In genomic region chr7:37052673-37053072, GRCh38 we compare ENCODE assay signal across 11 cellular contexts.
A peak's percentile ranks its signal among the peaks of the same experiment; 100 is the strongest.
DNase-seq lines count a peak whose midpoint lies in the region; ATAC-seq and TF ChIP-seq lines count a peak whose summit lies in the region.
"Had no signal": no experiment of that assay in that cellular context is flagged by ENCODE, and none has a peak within 500 bp of the region (broad histone marks: within the 10 kb centered on the region; RNA-seq: fewer than 3 reads in every experiment).

No MANE protein-coding gene starts in this region.

- no peaks in the 10 kb centered on the region for H3K4me1 Mint-ChIP-seq in activated naive CD8-positive, alpha-beta T cell treated with anti-CD3 and anti-CD28 coated beads, Interleukin-2, amount 10 ng/mL, durations not matched to agents 7 days and 5 days
- H3K4me1 Mint-ChIP-seq in activated naive CD8-positive, alpha-beta T cell treated with anti-CD3 and anti-CD28 coated beads for 36 hours: peaks cover 5% of the 10 kb centered on the region

- no peaks in the 10 kb centered on the region for H3K27me3 ChIP-seq in transverse colon
- H3K27me3 ChIP-seq in suprapubic skin: no peaks in the 10 kb centered on the region
- H3K27me3 ChIP-seq: BLaER1, heart left ventricle had no signal

- H3K4me3 Mint-ChIP-seq in activated naive CD8-positive, alpha-beta T cell treated with anti-CD3 and anti-CD28 coated beads, Interleukin-2, amount 10 ng/mL, durations not matched to agents 7 days and 5 days: no peak overlapping the region
- no peak overlapping the region for H3K4me3 Mint-ChIP-seq in activated naive CD8-positive, alpha-beta T cell treated with anti-CD3 and anti-CD28 coated beads for 36 hours

- no peaks in the 10 kb centered on the region for H3K36me3 ChIP-seq in transverse colon
- H3K36me3 ChIP-seq in suprapubic skin: no peaks in the 10 kb centered on the region
- H3K36me3 ChIP-seq: heart left ventricle had no signal

- TF ChIP-seq EP300 in transverse colon (IDR thresholded peaks at IDR 0.05; ENCODE audit: low read depth): no peak
- TF ChIP-seq EP300 in suprapubic skin (IDR thresholded peaks at IDR 0.05): no peak

- H3K9me3 ChIP-seq in transverse colon: no peaks in the 10 kb centered on the region
- no peaks in the 10 kb centered on the region for H3K9me3 ChIP-seq in suprapubic skin
- H3K9me3 ChIP-seq: BLaER1, heart left ventricle had no signal

- in situ Hi-C loops in transverse colon (cut with MboI; ENCODE audit: low pct_ligation_motif_present in 1 of 4, low pct_unique_long_range_greater_than_20kb in 1 of 4, low sequenced_read_pairs in 3 of 4): no loop called here

- no peak overlapping the region for H3K4me3 ChIP-seq in epithelial cell of esophagus (ENCODE audit: low read length)
- H3K4me3 ChIP-seq in transverse colon: no peak overlapping the region
- H3K4me3 ChIP-seq in suprapubic skin: no peak overlapping the region
- H3K4me3 ChIP-seq: BLaER1, heart left ventricle had no signal

- no peaks in the 10 kb centered on the region for H3K4me1 ChIP-seq in transverse colon
- no peaks in the 10 kb centered on the region for H3K4me1 ChIP-seq in suprapubic skin
- H3K4me1 ChIP-seq: BLaER1, heart left ventricle had no signal

- H3K27ac Mint-ChIP-seq in activated naive CD8-positive, alpha-beta T cell treated with anti-CD3 and anti-CD28 coated beads, Interleukin-2, amount 10 ng/mL, durations not matched to agents 7 days and 5 days: no peak overlapping the region
- no peak overlapping the region for H3K27ac Mint-ChIP-seq in activated naive CD8-positive, alpha-beta T cell treated with anti-CD3 and anti-CD28 coated beads for 36 hours

- H3K36me3 Mint-ChIP-seq in activated naive CD8-positive, alpha-beta T cell treated with anti-CD3 and anti-CD28 coated beads, Interleukin-2, amount 10 ng/mL, durations not matched to agents 7 days and 5 days: peaks cover 10% of the 10 kb centered on the region
- peaks cover 32% of the 10 kb centered on the region for H3K36me3 Mint-ChIP-seq in activated naive CD8-positive, alpha-beta T cell treated with anti-CD3 and anti-CD28 coated beads for 36 hours

- no peaks in the 10 kb centered on the region for H3K9me3 Mint-ChIP-seq in activated naive CD8-positive, alpha-beta T cell treated with anti-CD3 and anti-CD28 coated beads, Interleukin-2, amount 10 ng/mL, durations not matched to agents 7 days and 5 days
- H3K9me3 Mint-ChIP-seq in activated naive CD8-positive, alpha-beta T cell treated with anti-CD3 and anti-CD28 coated beads for 36 hours: no peaks in the 10 kb centered on the region

- WGBS in transverse colon (ENCODE audit: low coverage in 1 of 2), 2 donors: 30% methylated on average over 3 of the region's 3 CpGs; no CpG with 5 or more reads in 1 of the 2 donors
- WGBS in suprapubic skin: 21% methylated on average over 3 of the region's 3 CpGs

- H3K27ac ChIP-seq in transverse colon (no peak overlapping the region), suprapubic skin (no peak overlapping the region)
- H3K27ac ChIP-seq: BLaER1, heart left ventricle had no signal

- POLR2A ChIA-PET in activated naive CD8-positive, alpha-beta T cell treated with anti-CD3 and anti-CD28 coated beads, Interleukin-2, amount 10 ng/mL, durations not matched to agents 7 days and 5 days (lab: Charles Lee): no interaction called here

- DNase-seq in activated naive CD8-positive, alpha-beta T cell treated with anti-CD3 and anti-CD28 coated beads, Interleukin-2, amount 10 ng/mL, durations not matched to agents 7 days and 5 days: peak; percentile 49
- no peak for DNase-seq in activated naive CD8-positive, alpha-beta T cell treated with anti-CD3 and anti-CD28 coated beads for 36 hours
- DNase-seq in OCI-M1 (lab: John Stamatoyannopoulos, UW): peak; percentile 38
- DNase-seq in epithelial cell of esophagus (ENCODE audit: low read depth): peak; percentile 70
- no peak for DNase-seq in sciatic nerve (ENCODE audit: low spot score)
- no peak for DNase-seq in transverse colon
- DNase-seq in NCI-H2107 (lab: John Stamatoyannopoulos, UW): no peak
- DNase-seq in suprapubic skin (ENCODE audit: low spot score in 2 of 2): no peak
- DNase-seq: stimulated activated CD4-positive, alpha-beta T cell treated with anti-CD3 and anti-CD28 coated beads, Interleukin-12 subunit alpha, Interleukin-12 subunit beta, amount 100 ng/mL, for 4 hours had no signal

- no peaks in the 10 kb centered on the region for H3K27me3 Mint-ChIP-seq in activated naive CD8-positive, alpha-beta T cell treated with anti-CD3 and anti-CD28 coated beads, Interleukin-2, amount 10 ng/mL, durations not matched to agents 7 days and 5 days
- H3K27me3 Mint-ChIP-seq in activated naive CD8-positive, alpha-beta T cell treated with anti-CD3 and anti-CD28 coated beads for 36 hours: no peaks in the 10 kb centered on the region

- TF ChIP-seq POLR2A in transverse colon (IDR thresholded peaks at IDR 0.05) (no peak), suprapubic skin (IDR thresholded peaks at IDR 0.05) (no peak)

- intact Hi-C loops in sciatic nerve (cut with DNase I) (no loop called here), transverse colon (cut with DNase I; ENCODE audit: low total_unique reads) (no loop called here)

- ATAC-seq in activated naive CD8-positive, alpha-beta T cell treated with anti-CD3 and anti-CD28 coated beads, Interleukin-2, amount 10 ng/mL, durations not matched to agents 7 days and 5 days (ENCODE audit: low read depth): no peak
- ATAC-seq in sciatic nerve: peak; percentile 39
- ATAC-seq: heart left ventricle had no signal

- no peak for TF ChIP-seq CTCF in epithelial cell of esophagus (IDR thresholded peaks at IDR 0.05; ENCODE audit: insufficient read depth, low read depth, low read length, missing control alignments)
- TF ChIP-seq CTCF in transverse colon (IDR thresholded peaks at IDR 0.05): no peak
- TF ChIP-seq CTCF in suprapubic skin (IDR thresholded peaks at IDR 0.05): no peak

Comparison
In these comparisons a context has a peak if more than half of its experiments do, and no peak if none do; other contexts are left out.
1. DNase-seq: peak in activated naive CD8-positive, alpha-beta T cell treated with anti-CD3 and anti-CD28 coated beads, Interleukin-2, amount 10 ng/mL, durations not matched to agents 7 days and 5 days (single experiment), OCI-M1 (single experiment) and epithelial cell of esophagus (single experiment); none in activated naive CD8-positive, alpha-beta T cell treated with anti-CD3 and anti-CD28 coated beads for 36 hours (single experiment), sciatic nerve (single experiment), transverse colon (single experiment), NCI-H2107 (single experiment) and suprapubic skin (0 of 2).